ENCODE assay signal across 22 cellular contexts in the genomic region with DNA sequence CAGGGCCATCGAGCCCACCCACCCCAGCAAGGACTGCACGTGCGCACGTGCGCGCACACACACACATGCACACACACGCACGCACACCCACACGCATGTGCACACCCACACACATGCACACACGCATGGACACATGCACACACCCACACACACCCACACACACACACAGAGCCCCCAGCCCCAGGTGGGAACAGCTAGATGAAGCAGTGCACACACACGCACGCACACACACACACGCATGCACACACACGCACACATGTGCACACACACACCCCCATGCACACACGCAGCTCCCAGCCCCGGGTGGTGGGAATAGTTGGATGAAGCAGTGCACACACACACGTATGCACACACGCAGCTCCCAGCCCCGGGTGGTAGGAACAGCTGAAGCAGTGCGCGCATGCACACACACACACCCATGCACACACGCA.
DNase-seq lines count a peak whose midpoint lies in the region; ATAC-seq, FAIRE-seq and TF ChIP-seq lines count a peak whose summit lies in the region.
"Had no signal": no experiment of that assay in that cellular context is flagged by ENCODE, and none has a peak within 500 bp of the region (broad histone marks: within the 10 kb centered on the region; RNA-seq: fewer than 3 reads in every experiment).

No MANE protein-coding gene starts in this region.

- H3K4me2 ChIP-seq in H1 (ENCODE audit: insufficient read depth in 1 of 2, low read depth in 2 of 2, low read length in 2 of 2) (no peak overlapping the region), neural cell (ENCODE audit: low read length) (no peak overlapping the region), mammary epithelial cell (ENCODE audit: insufficient read depth, low read depth, low read length) (no peak overlapping the region)
- H3K4me2 ChIP-seq: A549 had no signal

- WGBS in heart left ventricle, 4 donors, result 87 to 94% (median 91%) methylated on average over 20 to 22 of the region's 22 CpGs
- 83% methylated on average over 22 of the region's 22 CpGs; no CpG with 5 or more reads in 1 of the 2 experiments for WGBS in H1 (ENCODE audit: extremely low coverage in 1 of 2, insufficient coverage in 1 of 2, insufficient read length in 1 of 2, insufficient replicate concordance in 2 of 2, low coverage in 1 of 2, low lambda C conversion rate in 2 of 2, missing lambda C conversion rate in 1 of 2), 2 experiments
- 90% methylated on average over 21 of the region's 22 CpGs for WGBS in mammary epithelial cell (ENCODE audit: low coverage, missing lambda C conversion rate)

- no peak overlapping the region; the same call in 1 of the 2 replicates for H2BK12ac ChIP-seq in H1 (ENCODE audit: low read depth, low read length)

- H3K9me2 ChIP-seq in neural cell (ENCODE audit: insufficient read depth, low read length), result no peaks in the 10 kb centered on the region

- H2BK120ac ChIP-seq in H1 (replicated peaks; ENCODE audit: low read depth, low read length), result no peak overlapping the region

- BruUV-seq in mammary epithelial cell (replicated peaks; lab: Mats Ljungman, UMichigan), result no TSS peak

- H3K9ac ChIP-seq in H1 (replicated peaks in 1 of 4; ENCODE audit: extremely low read depth in 1 of 4, low read depth in 3 of 4, low read length in 3 of 4) (no peak overlapping the region), neural cell (ENCODE audit: low read length) (no peak overlapping the region), mammary epithelial cell (ENCODE audit: insufficient read depth, low read length) (no peak overlapping the region)

- no peaks in the 10 kb centered on the region for H3K36me3 ChIP-seq in heart left ventricle
- peaks cover 0 to 5% (median 0%) of the 10 kb centered on the region in 4 experiments; a peak in 2 of 8 replicates for H3K36me3 ChIP-seq in H1 (ENCODE audit: control insufficient read depth in 2 of 4, insufficient read depth in 4 of 4, low read length in 3 of 4)
- H3K36me3 ChIP-seq in neural cell (ENCODE audit: insufficient read depth, low read length), result no peaks in the 10 kb centered on the region
- no peaks in the 10 kb centered on the region for H3K36me3 ChIP-seq in upper lobe of right lung
- no peaks in the 10 kb centered on the region for H3K36me3 ChIP-seq in mammary epithelial cell (ENCODE audit: insufficient read depth, low read length)

- H2BK20ac ChIP-seq in H1 (ENCODE audit: low read length), result no peak overlapping the region

- no peak overlapping the region for H3K18ac ChIP-seq in H1 (ENCODE audit: extremely low read depth, low read length)

- POLR2A ChIA-PET in H1 (lab: Charles Lee; ENCODE audit: partially characterized antibody), result no interaction called here

- H3K4me3 ChIP-seq in heart left ventricle, result no peak overlapping the region
- no peak overlapping the region for H3K4me3 ChIP-seq in H1 (ENCODE audit: extremely low read depth in 1 of 4, insufficient read depth in 2 of 4, low read depth in 3 of 4, low read length in 4 of 4)
- no peak overlapping the region for H3K4me3 ChIP-seq in neural cell (ENCODE audit: low read length)
- H3K4me3 ChIP-seq in upper lobe of right lung, result no peak overlapping the region
- H3K4me3 ChIP-seq in mammary epithelial cell (replicated peaks in 1 of 3; ENCODE audit: insufficient read depth in 1 of 3, low read depth in 2 of 3, low read length in 3 of 3), result no peak overlapping the region
- H3K4me3 ChIP-seq: A549 had no signal

- no peaks in the 10 kb centered on the region for H3F3A ChIP-seq in neural cell (ENCODE audit: insufficient read depth, low read length, poor library complexity, severe bottlenecking)

- no peak for TF ChIP-seq EP300 in H1 (IDR thresholded peaks at IDR 0.05; ENCODE audit: borderline replicate concordance in 1 of 2, low read depth in 2 of 2, low read length in 2 of 2)
- TF ChIP-seq EP300 in neural cell (conservative IDR thresholded peaks at IDR 0.05; ENCODE audit: poor library complexity, severe bottlenecking), result no peak

- H3K9me3 ChIP-seq in heart left ventricle (no peaks in the 10 kb centered on the region), H1 (ENCODE audit: insufficient read depth in 2 of 2, low read depth in 1 of 2, low read length in 1 of 2) (no peaks in the 10 kb centered on the region), neural cell (ENCODE audit: low read length) (no peaks in the 10 kb centered on the region), upper lobe of right lung (no peaks in the 10 kb centered on the region), mammary epithelial cell (replicated peaks; ENCODE audit: insufficient read depth, low read length) (no peaks in the 10 kb centered on the region)
- H3K9me3 ChIP-seq: A549, Caco-2 had no signal

- H4K91ac ChIP-seq in H1 (replicated peaks; ENCODE audit: insufficient read length, low read length), result no peak overlapping the region

- H3K79me1 ChIP-seq in H1 (ENCODE audit: low read depth, low read length), result peaks cover 9% of the 10 kb centered on the region

- no peak overlapping the region for H3K23ac ChIP-seq in H1 (ENCODE audit: insufficient read length)

- intact Hi-C loops in cardiac septum (cut with DNase I) (no loop called here), heart left ventricle (cut with DNase I) (loop anchor here in 3 of 10 donors (2.0 to 10.0 kb wide), 3 partner anchors 140 to 146 kb away; no protein-coding TSS in a partner anchor), upper lobe of right lung (cut with DNase I) (no loop called here), mammary epithelial cell (cut with micrococcal nuclease) (no loop called here)

- H3K27me3 ChIP-seq in heart left ventricle (no peaks in the 10 kb centered on the region), H1 (replicated peaks in 1 of 4; ENCODE audit: control insufficient read depth in 3 of 4, extremely low read depth in 1 of 4, insufficient read depth in 3 of 4, low read length in 3 of 4) (no peaks in the 10 kb centered on the region), neural cell (ENCODE audit: insufficient read depth, low read depth, low read length) (no peaks in the 10 kb centered on the region), upper lobe of right lung (no peaks in the 10 kb centered on the region), mammary epithelial cell (ENCODE audit: insufficient read depth, low read length) (no peaks in the 10 kb centered on the region)

- no peak for TF ChIP-seq CTCF in heart left ventricle (IDR thresholded peaks at IDR 0.05)
- TF ChIP-seq CTCF in H1 (IDR thresholded peaks at IDR 0.05; ENCODE audit: control extremely low read depth in 1 of 3, insufficient read depth in 1 of 3, low read depth in 1 of 3, low read length in 3 of 3), result no peak
- no peak for TF ChIP-seq CTCF in neural cell (IDR thresholded peaks at IDR 0.05; ENCODE audit: poor library complexity, severe bottlenecking)
- no peak for TF ChIP-seq CTCF in upper lobe of right lung (IDR thresholded peaks at IDR 0.05)
- TF ChIP-seq CTCF in mammary epithelial cell (conservative IDR thresholded peaks at IDR 0.05 in 1 of 2, IDR thresholded peaks at IDR 0.05 in 1 of 2; ENCODE audit: extremely low read depth in 1 of 2, insufficient read depth in 1 of 2, low read depth in 1 of 2, low read length in 2 of 2), result no peak

- FAIRE-seq in H1 (lab: Jason Lieb, UNC), result no peak
- FAIRE-seq: A549 had no signal

- peaks cover 0 to 8% (median 0%) of the 10 kb centered on the region in 12 donors for H3K4me1 ChIP-seq in heart left ventricle
- no peaks in the 10 kb centered on the region; a peak in 1 of 7 replicates for H3K4me1 ChIP-seq in H1 (replicated peaks in 1 of 4; ENCODE audit: control insufficient read depth in 3 of 4, insufficient read depth in 4 of 4, low read length in 3 of 4)
- H3K4me1 ChIP-seq in upper lobe of right lung, result no peaks in the 10 kb centered on the region
- H3K4me1 ChIP-seq in mammary epithelial cell (ENCODE audit: insufficient read depth, low read length), result no peaks in the 10 kb centered on the region
- H3K4me1 ChIP-seq: A549 had no signal

- no peak overlapping the region for H2AFZ ChIP-seq in H1 (ENCODE audit: low read length)
- H2AFZ ChIP-seq in neural cell (ENCODE audit: low read depth, low read length), result no peak overlapping the region
- no peak overlapping the region for H2AFZ ChIP-seq in mammary epithelial cell (ENCODE audit: low read depth, low read length)

- no peak for ATAC-seq in heart left ventricle
- ATAC-seq in upper lobe of right lung, result no peak
- ATAC-seq: A549 had no signal

- peak overlapping the region; percentile 45 for H2BK5ac ChIP-seq in H1 (ENCODE audit: low read depth, low read length)

- H3K27ac ChIP-seq in heart left ventricle, result no peak overlapping the region
- no peak overlapping the region for H3K27ac ChIP-seq in H1 (ENCODE audit: low read depth, low read length)
- peak overlapping the region; percentile 19 for H3K27ac ChIP-seq in neural cell (ENCODE audit: low read length)
- H3K27ac ChIP-seq in upper lobe of right lung, result no peak overlapping the region
- H3K27ac ChIP-seq in mammary epithelial cell (ENCODE audit: insufficient read depth, low read depth, low read length), result no peak overlapping the region
- H3K27ac ChIP-seq: 22Rv1, A549, C4-2B, HL-60 had no signal

- H4K5ac ChIP-seq in H1 (ENCODE audit: insufficient read length, low read depth, low read length), result no peak overlapping the region

- DNase-seq in cardiac septum (ENCODE audit: low spot score) (peak; percentile 60), heart left ventricle (no peak), H1 (ENCODE audit: low read depth in 1 of 2, low spot score in 2 of 2) (no peak), upper lobe of right lung (peak; percentile 42), mammary epithelial cell (no peak), NCI-H524 (lab: John Stamatoyannopoulos, UW) (no peak), H4 (ENCODE audit: low spot score) (no peak)
- DNase-seq: AML-193; Caco-2; CD4-positive, alpha-beta T cell; DMS153; DMS79; GDM1; GOT3; HCEC 1CT; HFFc6; IMR-90 had no signal

- H4K20me1 ChIP-seq in H1 (replicated peaks in 1 of 2; ENCODE audit: control insufficient read depth in 1 of 2, insufficient read depth in 2 of 2, low read length in 2 of 2) (peaks cover 0 to 18% of the 10 kb centered on the region in 2 experiments), neural cell (ENCODE audit: insufficient read depth) (no peaks in the 10 kb centered on the region), mammary epithelial cell (ENCODE audit: insufficient read depth, low read length) (no peaks in the 10 kb centered on the region)

- in situ Hi-C loops in mammary epithelial cell (cut with MboI; ENCODE audit: low sequenced_read_pairs in 2 of 2), result no loop called here

- TF ChIP-seq RAD21 in H1 (IDR thresholded peaks at IDR 0.05 in 1 of 2, conservative IDR thresholded peaks at IDR 0.05 in 1 of 2; ENCODE audit: low read depth in 2 of 2, low read length in 2 of 2), result no peak
- TF ChIP-seq RAD21 in neural cell (conservative IDR thresholded peaks at IDR 0.05), result no peak

- CTCF ChIA-PET in H1 (lab: Charles Lee; ENCODE audit: partially characterized antibody) (interaction anchor here (0.8 to 2.3 kb wide), 6 partner anchors 11 to 430 kb away, joined by 3 to 8 read pairs (median 4); no protein-coding TSS in a partner anchor), mammary epithelial cell (lab: Charles Lee; ENCODE audit: low non-redundant PET) (no interaction called here)

- dilution Hi-C loops in mammary epithelial cell (cut with HindIII; ENCODE audit: low sequenced_read_pairs), result no loop called here

- no peak overlapping the region for H3K14ac ChIP-seq in H1 (ENCODE audit: insufficient read length)

- H3K23me2 ChIP-seq in H1 (ENCODE audit: low read depth, low read length), result peaks cover 17% of the 10 kb centered on the region; the same call in 1 of the 2 replicates

- no peak overlapping the region for H3K56ac ChIP-seq in H1 (replicated peaks; ENCODE audit: insufficient read length, low read depth, low read length)

- TF ChIP-seq POLR2A in heart left ventricle (IDR thresholded peaks at IDR 0.05), result no peak
- no peak for TF ChIP-seq POLR2A in H1 (IDR thresholded peaks at IDR 0.05; ENCODE audit: control extremely low read depth in 1 of 2, low read depth in 2 of 2, low read length in 2 of 2)

- H4K8ac ChIP-seq in H1 (ENCODE audit: extremely low read depth, insufficient read depth, low read length), result peak overlapping the region; percentile 32; the same call in 1 of the 2 replicates

- H3K79me2 ChIP-seq in H1 (ENCODE audit: control insufficient read depth in 1 of 2, insufficient read depth in 2 of 2, low read length in 2 of 2), result peaks cover 0 to 4% of the 10 kb centered on the region in 2 experiments; a peak in 1 of 4 replicates
- H3K79me2 ChIP-seq in neural cell (replicated peaks; ENCODE audit: insufficient read depth, low read length), result no peaks in the 10 kb centered on the region
- no peaks in the 10 kb centered on the region for H3K79me2 ChIP-seq in mammary epithelial cell (ENCODE audit: insufficient read depth, low read length)

- H2BK15ac ChIP-seq in H1 (ENCODE audit: low read length), result 0 out of 2 replicates have a peak overlapping the region, but pooled peaks have one; percentile 47

- no peak overlapping the region for H3K4ac ChIP-seq in H1 (replicated peaks; ENCODE audit: insufficient read length, low read depth, low read length)

- no peak overlapping the region; the same call in 1 of the 2 replicates for H2AK5ac ChIP-seq in H1 (ENCODE audit: low read depth, low read length)

Comparison
In these comparisons a context has a peak if more than half of its experiments do, and no peak if none do; other contexts are left out.
1. DNase-seq: peak in cardiac septum (single experiment) and upper lobe of right lung (single experiment); none in heart left ventricle (0 of 5), H1 (0 of 2), mammary epithelial cell (single experiment), NCI-H524 (0 of 2) and H4 (single experiment).